In the genomic region with DNA sequence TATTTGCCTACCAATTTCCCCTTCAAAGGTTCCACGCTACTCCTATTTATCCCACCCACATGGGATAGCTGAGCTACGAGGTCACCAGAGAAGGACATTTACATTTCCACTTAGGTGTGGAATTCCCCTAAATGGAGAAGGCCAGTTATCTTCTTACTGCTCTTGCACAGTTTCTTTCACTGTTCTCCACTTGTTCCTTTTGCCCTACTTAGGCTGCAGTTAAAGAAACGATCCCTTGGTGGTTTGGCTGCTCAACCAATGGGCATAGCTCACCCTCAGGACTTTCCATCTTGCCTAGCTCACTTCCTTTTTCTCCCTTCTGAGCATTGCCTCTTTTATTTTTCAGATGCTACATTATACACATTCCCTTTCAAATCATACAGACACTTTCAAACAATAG, we compare ENCODE assay signal across 8 cellular contexts. TPM values are rescaled to one million over a fixed set of nuclear protein-coding genes. Genes with fewer than 3 reads are reported as not detected.
DNase-seq lines count a peak whose midpoint lies in the region; ATAC-seq lines count a peak whose summit lies in the region.

No MANE protein-coding gene starts in this region.

- DNase-seq in activated CD4-positive, alpha-beta T cell treated with anti-CD3 and anti-CD28 coated beads for 36 hours = no peak
- DNase-seq in activated CD4-positive, alpha-beta T cell treated with anti-CD3 and anti-CD28 coated beads, Interleukin-2, amount 50 U/mL, for 48 hours = no peak
- no peak for DNase-seq in stimulated activated naive CD8-positive, alpha-beta T cell treated with anti-CD3 and anti-CD28 coated beads, Interleukin-15, Interleukin-2, amounts not matched to agents 100 U/mL and 50 U/mL, for 24 hours
- no peak for DNase-seq in central memory CD4-positive, alpha-beta T cell
- no peak for DNase-seq in KG1 (lab: John Stamatoyannopoulos, UW)
- DNase-seq in HPDE6-E6E7 (ENCODE audit: extremely low spot score) = no peak

- no peak overlapping the region for H3K4me3 Mint-ChIP-seq in activated CD4-positive, alpha-beta T cell treated with anti-CD3 and anti-CD28 coated beads for 36 hours
- H3K4me3 Mint-ChIP-seq in T-helper 1 cell treated with Interleukin-12 subunit alpha and Interleukin-12 subunit beta and Interleukin-4 antibody, amounts not matched to agents 30 μg/mL and 1 μg/mL, for 36 hours = no peak overlapping the region

- intact Hi-C loops in activated CD4-positive, alpha-beta T cell treated with anti-CD3 and anti-CD28 coated beads for 36 hours (cut with DNase I, micrococcal nuclease) = no loop called here

- H3K9me3 Mint-ChIP-seq in activated CD4-positive, alpha-beta T cell treated with anti-CD3 and anti-CD28 coated beads for 36 hours (ENCODE audit: low read depth) = peaks cover 8% of the 10 kb centered on the region
- H3K9me3 Mint-ChIP-seq in T-helper 1 cell treated with Interleukin-12 subunit alpha and Interleukin-12 subunit beta and Interleukin-4 antibody, amounts not matched to agents 30 μg/mL and 1 μg/mL, for 36 hours = peaks cover 9% of the 10 kb centered on the region

- CTCF ChIA-PET in activated CD4-positive, alpha-beta T cell treated with anti-CD3 and anti-CD28 coated beads for 36 hours (lab: Charles Lee) = interaction anchor here (0.8 to 1.2 kb wide), 2 partner anchors 11 to 100 kb away, joined by 4 read pairs; no protein-coding TSS in a partner anchor

- POLR2A ChIA-PET in activated CD4-positive, alpha-beta T cell treated with anti-CD3 and anti-CD28 coated beads for 36 hours (lab: Charles Lee) = interaction anchor here (1.3 kb wide), 1 partner anchor 11 kb away, joined by 3 read pairs; a partner anchor contains a TSS

- H3K36me3 Mint-ChIP-seq in activated CD4-positive, alpha-beta T cell treated with anti-CD3 and anti-CD28 coated beads for 36 hours (ENCODE audit: low read depth) = no peaks in the 10 kb centered on the region
- H3K36me3 Mint-ChIP-seq in T-helper 1 cell treated with Interleukin-12 subunit alpha and Interleukin-12 subunit beta and Interleukin-4 antibody, amounts not matched to agents 30 μg/mL and 1 μg/mL, for 36 hours (ENCODE audit: low read depth) = peaks cover 6% of the 10 kb centered on the region

- peak overlapping the region; percentile 30 for H3K27ac Mint-ChIP-seq in activated CD4-positive, alpha-beta T cell treated with anti-CD3 and anti-CD28 coated beads for 36 hours
- H3K27ac Mint-ChIP-seq in T-helper 1 cell treated with Interleukin-12 subunit alpha and Interleukin-12 subunit beta and Interleukin-4 antibody, amounts not matched to agents 30 μg/mL and 1 μg/mL, for 36 hours = peak overlapping the region; percentile 41

- ATAC-seq in activated CD4-positive, alpha-beta T cell treated with anti-CD3 and anti-CD28 coated beads for 36 hours = peak; percentile 79
- ATAC-seq in HG03045 (IDR thresholded peaks at IDR 0.05; ENCODE audit: unreplicated experiment) = peak; percentile 82
- peak; percentile 83 for ATAC-seq in stimulated activated naive CD8-positive, alpha-beta T cell treated with anti-CD3 and anti-CD28 coated beads, Interleukin-15, Interleukin-2, amounts not matched to agents 100 U/mL and 50 U/mL, for 24 hours

- H3K27me3 Mint-ChIP-seq in activated CD4-positive, alpha-beta T cell treated with anti-CD3 and anti-CD28 coated beads for 36 hours = no peaks in the 10 kb centered on the region
- H3K27me3 Mint-ChIP-seq in T-helper 1 cell treated with Interleukin-12 subunit alpha and Interleukin-12 subunit beta and Interleukin-4 antibody, amounts not matched to agents 30 μg/mL and 1 μg/mL, for 36 hours (ENCODE audit: low read depth) = no peaks in the 10 kb centered on the region

- peaks cover 20% of the 10 kb centered on the region for H3K4me1 Mint-ChIP-seq in activated CD4-positive, alpha-beta T cell treated with anti-CD3 and anti-CD28 coated beads for 36 hours
- peaks cover 19% of the 10 kb centered on the region for H3K4me1 Mint-ChIP-seq in T-helper 1 cell treated with Interleukin-12 subunit alpha and Interleukin-12 subunit beta and Interleukin-4 antibody, amounts not matched to agents 30 μg/mL and 1 μg/mL, for 36 hours (ENCODE audit: low read depth)

RNA-seq across cellular contexts. Expression of a gene that starts 11.2 kb away (rescaled TPM):
- total RNA-seq in activated CD4-positive, alpha-beta T cell treated with anti-CD3 and anti-CD28 coated beads for 36 hours = 10 to 100 TPM; 52.4 to 53.9 TPM
